ENCODE assay signal across 24 cellular contexts in genomic region chr4:101152521-101152920, GRCh38.
"Had no signal": no experiment of that assay in that cellular context is flagged by ENCODE, and none has a peak within 500 bp of the region (broad histone marks: within the 10 kb centered on the region; RNA-seq: fewer than 3 reads in every experiment).

No MANE protein-coding gene starts in this region.

- H3K27ac Mint-ChIP-seq: nephron; stimulated activated memory B cell treated with anti-CD40 and anti-IgM and Interleukin-4, amounts not matched to agents 10 μg/mL and 1 μg/mL and 100 μg/mL, for 72 hours had no signal

- ATAC-seq: esophagus mucosa; gastroesophageal sphincter; heart left ventricle; left cardiac atrium; left lung; psoas muscle; right cardiac atrium; stimulated activated memory B cell treated with anti-CD40 and anti-IgM and Interleukin-4, amounts not matched to agents 10 μg/mL and 1 μg/mL and 100 μg/mL, for 72 hours; stimulated activated naive CD8-positive, alpha-beta T cell treated with anti-CD3 and anti-CD28 coated beads, Interleukin-15, Interleukin-2, amounts not matched to agents 100 U/mL and 50 U/mL, for 24 hours had no signal

- H3K9me3 Mint-ChIP-seq: nephron; stimulated activated memory B cell treated with anti-CD40 and anti-IgM and Interleukin-4, amounts not matched to agents 10 μg/mL and 1 μg/mL and 100 μg/mL, for 72 hours had no signal

- H3K27me3 ChIP-seq: dorsolateral prefrontal cortex, gastroesophageal sphincter, heart left ventricle, hepatocyte, left lung, sigmoid colon, testis, tibial artery, vagina had no signal

- DNase-seq: cerebellar nuclear complex; cortex of kidney; dorsolateral prefrontal cortex; effector CD4-positive, alpha-beta T cell; foreskin fibroblast; heart left ventricle; left cardiac atrium; left lung; nucleus accumbens; psoas muscle; right cardiac atrium; sigmoid colon; stimulated activated CD4-positive, alpha-beta T cell treated with anti-CD3 and anti-CD28 coated beads, Interleukin-4, amount 100 ng/mL, for 4 hours; stimulated activated naive CD8-positive, alpha-beta T cell treated with anti-CD3 and anti-CD28 coated beads, Interleukin-15, Interleukin-2, amounts not matched to agents 100 U/mL and 50 U/mL, for 24 hours; substantia nigra; testis; tibial artery had no signal

- H3K27me3 Mint-ChIP-seq: stimulated activated memory B cell treated with anti-CD40 and anti-IgM and Interleukin-4, amounts not matched to agents 10 μg/mL and 1 μg/mL and 100 μg/mL, for 72 hours had no signal

- H3K27ac ChIP-seq: epithelial cell of prostate, gastroesophageal sphincter, heart left ventricle, hepatocyte, left lung, psoas muscle, sigmoid colon, testis, tibial artery, vagina had no signal

- H3K4me1 Mint-ChIP-seq: nephron had no signal

- H3K4me3 Mint-ChIP-seq: nephron; stimulated activated memory B cell treated with anti-CD40 and anti-IgM and Interleukin-4, amounts not matched to agents 10 μg/mL and 1 μg/mL and 100 μg/mL, for 72 hours had no signal
